ENCODE assay signal across 9 cellular contexts in genomic region chr11:61700221-61700620, GRCh38. TPM values are rescaled to one million over a fixed set of nuclear protein-coding genes. Genes with fewer than 3 reads are reported as not detected.
A peak's percentile ranks its signal among the peaks of the same experiment; 100 is the strongest.
DNase-seq lines count a peak whose midpoint lies in the region; ATAC-seq, FAIRE-seq and TF ChIP-seq lines count a peak whose summit lies in the region.
"Had no signal": no experiment of that assay in that cellular context is flagged by ENCODE, and none has a peak within 500 bp of the region (broad histone marks: within the 10 kb centered on the region; RNA-seq: fewer than 3 reads in every experiment).

No MANE protein-coding gene starts in this region.

- DNase-seq in NCI-H2081 (lab: John Stamatoyannopoulos, UW): peak; percentile 34 to 49
- no peak for DNase-seq in NCI-H2081 treated with DMSO at 0.1 percent for 48 hours (lab: John Stamatoyannopoulos, UW)
- DNase-seq in right atrium auricular region (ENCODE audit: low spot score): no peak
- peak; percentile 62 for DNase-seq in urothelium cell line (ENCODE audit: low spot score)
- DNase-seq in activated CD4-positive, CD25-positive, alpha-beta regulatory T cell (lab: John Stamatoyannopoulos, UW): no peak
- DNase-seq in stimulated activated CD4-positive, alpha-beta T cell treated with anti-CD3 and anti-CD28 coated beads, Interleukin-4, amount 100 ng/mL, for 1 hour: no peak

- H3K9me3 ChIP-seq in right atrium auricular region: no peaks in the 10 kb centered on the region

- TF ChIP-seq CTCF in VCaP (conservative IDR thresholded peaks at IDR 0.05) (no peak), right atrium auricular region (IDR thresholded peaks at IDR 0.05) (no peak)

- peaks cover 0 to 68% of the 10 kb centered on the region in 2 donors for H3K4me1 ChIP-seq in right atrium auricular region

- no peaks in the 10 kb centered on the region for H3K36me3 ChIP-seq in right atrium auricular region

- no peaks in the 10 kb centered on the region for H3K27me3 ChIP-seq in right atrium auricular region

- H3K27ac ChIP-seq in VCaP: peak overlapping the region; percentile 20; the same call in 1 of the 2 replicates
- H3K27ac ChIP-seq in right atrium auricular region: peak overlapping the region; percentile 91 to 98
- H3K27ac ChIP-seq: KMS-11 had no signal

- no peak overlapping the region for H3K4me3 ChIP-seq in right atrium auricular region

- no peak for FAIRE-seq in urothelium cell line (lab: Jason Lieb, UNC)

- no peak for ATAC-seq in HG03520 (IDR thresholded peaks at IDR 0.05; ENCODE audit: unreplicated experiment)

RNA-seq across cellular contexts. Expression of gene DAGLA, which starts 20.0 kb away (rescaled TPM):
- 1 to 10 TPM; 3.9 to 5.7 TPM for total RNA-seq in right atrium auricular region

RNA-seq across cellular contexts. Expression of gene MYRF, which starts 52.2 kb away (rescaled TPM):
- 10 to 100 TPM in 1 of 2 donors, 1 to 10 TPM in 1; 7.0 to 13.1 TPM for total RNA-seq in right atrium auricular region

Comparison
In these comparisons a context has a peak if more than half of its experiments do, and no peak if none do; other contexts are left out.
1. DNase-seq: peak in NCI-H2081 (2 of 2) and urothelium cell line (single experiment); none in NCI-H2081 treated with DMSO at 0.1 percent for 48 hours (single experiment), right atrium auricular region (single experiment), activated CD4-positive, CD25-positive, alpha-beta regulatory T cell (0 of 4) and stimulated activated CD4-positive, alpha-beta T cell treated with anti-CD3 and anti-CD28 coated beads, Interleukin-4, amount 100 ng/mL, for 1 hour (single experiment).